8 cellular contexts compared by ENCODE assay signal in genomic region chr1:59025898-59026426, GRCh38.
DNase-seq lines count a peak whose midpoint lies in the region; ATAC-seq and TF ChIP-seq lines count a peak whose summit lies in the region.

No MANE protein-coding gene starts in this region.

- no peak for TF ChIP-seq CTCF in foreskin fibroblast (IDR thresholded peaks at IDR 0.05; ENCODE audit: low read depth, low read length)

- H3K4me3 ChIP-seq in foreskin fibroblast (ENCODE audit: low read depth in 1 of 2, low read length in 2 of 2): no peak overlapping the region

- DNase-seq in GM03348 (ENCODE audit: low spot score): peak; percentile 15
- DNase-seq in foreskin fibroblast: peak; percentile 47 to 55
- no peak for DNase-seq in NCI-H128 (lab: John Stamatoyannopoulos, UW; ENCODE audit: unreplicated experiment)
- no peak for DNase-seq in G401 (ENCODE audit: low spot score)
- no peak for DNase-seq in NCI-H1694 (lab: John Stamatoyannopoulos, UW)
- DNase-seq in DMS153 (lab: John Stamatoyannopoulos, UW): no peak

- ATAC-seq in GM19455 (IDR thresholded peaks at IDR 0.05; ENCODE audit: unreplicated experiment): peak; percentile 95
- peak; percentile 85 for ATAC-seq in HG03342 (IDR thresholded peaks at IDR 0.05; ENCODE audit: unreplicated experiment)

- in situ Hi-C loops in G401 (cut with HindIII; ENCODE audit: low sequenced_read_pairs): no loop called here

Comparison
In these comparisons a context has a peak if more than half of its experiments do, and no peak if none do; other contexts are left out.
1. DNase-seq: peak in GM03348 (single experiment) and foreskin fibroblast (2 of 2); none in NCI-H128 (single experiment), G401 (single experiment), NCI-H1694 (single experiment) and DMS153 (single experiment).